In the genomic region with DNA sequence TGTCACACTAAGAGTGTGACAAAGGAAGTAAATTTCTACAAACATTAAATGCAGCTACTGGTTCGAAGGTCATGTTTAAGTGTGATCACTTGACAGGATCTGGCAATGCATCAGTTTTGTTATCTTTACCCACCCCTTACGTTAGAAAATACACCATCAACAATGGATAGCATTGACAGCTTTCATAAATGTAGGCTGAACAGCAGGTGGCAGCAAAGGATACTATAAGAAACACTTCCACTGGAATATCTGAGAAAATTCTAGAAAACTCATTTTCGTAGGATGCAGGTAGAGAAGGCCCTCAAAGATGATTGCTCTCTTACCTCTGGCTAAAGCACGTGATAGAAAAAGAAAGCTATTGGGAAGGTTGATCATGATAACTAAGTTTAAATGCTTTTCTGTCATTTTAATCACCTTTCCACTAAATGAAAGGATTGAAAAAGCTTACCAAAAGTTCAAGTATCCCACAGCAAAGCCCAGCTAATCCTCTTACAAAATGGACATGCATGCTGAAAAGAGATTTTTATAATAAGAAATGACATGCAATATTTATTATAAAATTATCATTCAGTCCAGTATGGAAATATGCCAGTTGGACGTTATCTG, we compare ENCODE assay signal across 8 cellular contexts.
DNase-seq lines count a peak whose midpoint lies in the region; ATAC-seq, FAIRE-seq and TF ChIP-seq lines count a peak whose summit lies in the region.

No MANE protein-coding gene starts in this region.

- DNase-seq in NCI-H146 (lab: John Stamatoyannopoulos, UW), result peak; percentile 54
- DNase-seq in adrenal gland, result peak in 4 of 7 donors; percentile 21 to 60 (median 46)
- no peak for DNase-seq in kidney

- 18 to 32% (median 23%) methylated on average over 5 of the region's 5 CpGs for WGBS in adrenal gland, 4 donors

- H3K4me1 ChIP-seq in adrenal gland (replicated peaks in 1 of 2) (peaks cover 5 to 10% of the 10 kb centered on the region in 2 donors), kidney (ENCODE audit: control insufficient read depth in 1 of 2, insufficient read depth in 1 of 2, low read depth in 1 of 2, low read length in 2 of 2) (peaks cover 0 to 5% of the 10 kb centered on the region in 2 donors)

- H3K9me3 ChIP-seq in adrenal gland (replicated peaks in 1 of 3) (no peaks in the 10 kb centered on the region), kidney (ENCODE audit: control insufficient read depth in 1 of 2, low read length in 2 of 2) (no peaks in the 10 kb centered on the region)

- intact Hi-C loops in adrenal gland (cut with DNase I), result no loop called here
- intact Hi-C loops in kidney (cut with DNase I), result no loop called here

- H3K9ac ChIP-seq in kidney (ENCODE audit: low read length in 2 of 2), result no peak overlapping the region

- peak; percentile 81 for TF ChIP-seq CTCF in C4-2B (conservative IDR thresholded peaks at IDR 0.05)
- peak; percentile 26 to 62 (median 46) for TF ChIP-seq CTCF in adrenal gland (IDR thresholded peaks at IDR 0.05)
- peak; percentile 56 for TF ChIP-seq CTCF in kidney (IDR thresholded peaks at IDR 0.05; ENCODE audit: borderline replicate concordance, extremely low read depth, insufficient read depth)

- no peak overlapping the region for H3K4me3 ChIP-seq in adrenal gland
- H3K4me3 ChIP-seq in kidney (ENCODE audit: low read length in 2 of 2), result no peak overlapping the region

- no peak for TF ChIP-seq POLR2A in adrenal gland (IDR thresholded peaks at IDR 0.05)

- ATAC-seq in GM18511 (IDR thresholded peaks at IDR 0.05; ENCODE audit: unreplicated experiment) (peak; percentile 40), GM21619 (IDR thresholded peaks at IDR 0.05; ENCODE audit: unreplicated experiment) (no peak), HG03469 (IDR thresholded peaks at IDR 0.05; ENCODE audit: unreplicated experiment) (no peak), GM21447 (IDR thresholded peaks at IDR 0.05; ENCODE audit: unreplicated experiment) (no peak)

- H3K27ac ChIP-seq in C4-2B (no peak overlapping the region), adrenal gland (no peak overlapping the region), kidney (ENCODE audit: low read depth in 2 of 2, low read length in 2 of 2) (no peak overlapping the region)

- peaks cover 24% of the 10 kb centered on the region for H3K27me3 ChIP-seq in adrenal gland

- H3K36me3 ChIP-seq in adrenal gland (replicated peaks in 1 of 2), result no peaks in the 10 kb centered on the region
- no peaks in the 10 kb centered on the region for H3K36me3 ChIP-seq in kidney (ENCODE audit: control insufficient read depth in 1 of 2, insufficient read depth in 2 of 2, low read length in 2 of 2)

- no peak for FAIRE-seq in kidney (lab: Jason Lieb, UNC)
